In genomic region chr2:22355816-22356433, GRCh38 we compare ENCODE assay signal across 8 cellular contexts.
DNase-seq lines count a peak whose midpoint lies in the region; ATAC-seq, FAIRE-seq and TF ChIP-seq lines count a peak whose summit lies in the region.

No MANE protein-coding gene starts in this region.

- no peaks in the 10 kb centered on the region for H3K9me3 ChIP-seq in A673 (ENCODE audit: low read depth, low read length, poor library complexity, severe bottlenecking)
- no peaks in the 10 kb centered on the region for H3K9me3 ChIP-seq in Peyer's patch
- H3K9me3 ChIP-seq in GM12878 (replicated peaks; ENCODE audit: control insufficient read depth, insufficient read depth, low read length) = no peaks in the 10 kb centered on the region
- H3K9me3 ChIP-seq in kidney (ENCODE audit: control insufficient read depth in 1 of 2, low read length in 2 of 2) = no peaks in the 10 kb centered on the region

- BruUV-seq in A673 (replicated peaks; lab: Mats Ljungman, UMichigan) (no TSS peak), GM12878 (replicated peaks; lab: Mats Ljungman, UMichigan) (no TSS peak)

- no peaks in the 10 kb centered on the region for H3K79me2 ChIP-seq in GM12878 (ENCODE audit: control insufficient read depth, insufficient read depth, low read length)

- H3K4me3 ChIP-seq in A673 (ENCODE audit: low read depth, low read length, poor library complexity, severe bottlenecking) (no peak overlapping the region), GM12864 (ENCODE audit: low read depth, low read length) (no peak overlapping the region), Peyer's patch (no peak overlapping the region), GM12878 (no peak overlapping the region), kidney (ENCODE audit: low read length in 2 of 2) (no peak overlapping the region)

- 9% methylated on average over 4 of the region's 4 CpGs for WGBS in GM12878 (ENCODE audit: insufficient coverage, insufficient replicate concordance, low lambda C conversion rate, missing lambda C conversion rate)

- POLR2A ChIA-PET in A673 (lab: Charles Lee; ENCODE audit: low non-redundant PET) = no interaction called here
- POLR2A ChIA-PET in GM12878 (lab: Charles Lee) = interaction anchor here (0.6 kb wide), 1 partner anchor 205 kb away, joined by 3 read pairs; no protein-coding TSS in a partner anchor

- TF ChIP-seq EP300 in GM12878 (IDR thresholded peaks at IDR 0.05; ENCODE audit: borderline replicate concordance in 1 of 2, control insufficient read depth in 1 of 2, low read depth in 2 of 2, low read length in 2 of 2) = no peak

- peak; percentile 55 for TF ChIP-seq RAD21 in GM12878 (IDR thresholded peaks at IDR 0.05; ENCODE audit: insufficient read depth, low read depth, low read length)

- no peaks in the 10 kb centered on the region for H4K20me1 ChIP-seq in GM12878 (ENCODE audit: control insufficient read depth, insufficient read depth)

- no peak overlapping the region for H2AFZ ChIP-seq in GM12878 (ENCODE audit: control insufficient read depth, low read depth, low read length)

- H3K36me3 ChIP-seq in A673 (ENCODE audit: insufficient read depth, low read length, poor library complexity, severe bottlenecking) (no peaks in the 10 kb centered on the region), Peyer's patch (no peaks in the 10 kb centered on the region), GM12878 (ENCODE audit: control insufficient read depth in 2 of 2, insufficient read depth in 2 of 2, low read length in 1 of 2) (no peaks in the 10 kb centered on the region), kidney (ENCODE audit: control insufficient read depth in 1 of 2, insufficient read depth in 2 of 2, low read length in 2 of 2) (no peaks in the 10 kb centered on the region)

- no peak for FAIRE-seq in GM12878 (lab: Jason Lieb, UNC)
- FAIRE-seq in kidney (lab: Jason Lieb, UNC) = no peak

- intact Hi-C loops in A673 (cut with micrococcal nuclease; ENCODE audit: unreplicated experiment) (loop anchor here (5.0 to 10.0 kb wide), 3 partner anchors 379 to 1409 kb away; no protein-coding TSS in a partner anchor), GM12878 (cut with micrococcal nuclease; ENCODE audit: unreplicated experiment) (loop anchor here (2.0 kb wide), 1 partner anchor 381 kb away; no protein-coding TSS in a partner anchor), kidney (cut with DNase I) (no loop called here)

- no peak overlapping the region for H3K27ac ChIP-seq in A673 (ENCODE audit: low read depth, low read length, poor library complexity, severe bottlenecking)
- H3K27ac ChIP-seq in Peyer's patch = no peak overlapping the region
- no peak overlapping the region for H3K27ac ChIP-seq in GM12878 (ENCODE audit: control insufficient read depth, insufficient read depth)
- no peak overlapping the region for H3K27ac ChIP-seq in kidney (ENCODE audit: low read depth in 2 of 2, low read length in 2 of 2)

- RAD21 ChIA-PET in GM12878 (lab: Charles Lee; ENCODE audit: unreplicated experiment) = no interaction called here

- DNase-seq in A673 (ENCODE audit: low spot score) (peak; percentile 50), GM12864 (ENCODE audit: low read depth) (no peak), Peyer's patch (peak in 2 of 3 donors; percentile 21 to 67), GM12878 (ENCODE audit: low read depth, low spot score) (no peak), kidney (peak; percentile 68)
- peak; percentile 41 for DNase-seq in stimulated activated CD4-positive, alpha-beta T cell treated with anti-CD3 and anti-CD28 coated beads, Interleukin-2, amount 100 ng/mL, for 48 hours

- in situ Hi-C loops in GM12878 (cut with MboI) = no loop called here

- TF ChIP-seq CTCF in A673 (conservative IDR thresholded peaks at IDR 0.05; ENCODE audit: low read depth, low read length) (peak; percentile 95), GM12864 (IDR thresholded peaks at IDR 0.05; ENCODE audit: low read depth, low read length, missing control alignments) (peak; percentile 88), Peyer's patch (IDR thresholded peaks at IDR 0.05) (peak; percentile 22 to 72 (median 42)), GM12878 (IDR thresholded peaks at IDR 0.05 in 2 of 3, conservative IDR thresholded peaks at IDR 0.05 in 1 of 3; ENCODE audit: control insufficient read depth in 2 of 3, extremely low read depth in 1 of 3, insufficient read depth in 1 of 3, low read depth in 3 of 3, low read length in 3 of 3) (peak; percentile 77 to 87 (median 77)), kidney (IDR thresholded peaks at IDR 0.05; ENCODE audit: borderline replicate concordance, extremely low read depth, insufficient read depth) (peak; percentile 82)

- no peak for TF ChIP-seq POLR2A in Peyer's patch (IDR thresholded peaks at IDR 0.05)
- no peak for TF ChIP-seq POLR2A in GM12878 (IDR thresholded peaks at IDR 0.05; ENCODE audit: low read depth, low read length)

- H3K9ac ChIP-seq in GM12878 (ENCODE audit: control insufficient read depth, insufficient read depth, low read length) (no peak overlapping the region), kidney (ENCODE audit: low read length in 2 of 2) (no peak overlapping the region)

- SMC1A ChIA-PET in GM12878 (lab: Charles Lee; ENCODE audit: uncharacterized antibody, unreplicated experiment) = interaction anchor here (0.5 to 1.4 kb wide), 5 partner anchors 9 to 396 kb away, joined by 3 to 4 read pairs (median 3); no protein-coding TSS in a partner anchor

- CTCF ChIA-PET in A673 (lab: Charles Lee) (no interaction called here), GM12878 (lab: Yijun Ruan, JAX) (interaction anchor here (0.6 to 3.4 kb wide), 18 partner anchors 9 to 934 kb away, joined by 3 to 16 read pairs (median 3); no protein-coding TSS in a partner anchor)

- H3K27me3 ChIP-seq in A673 (replicated peaks; ENCODE audit: insufficient read depth, low read depth, low read length, poor library complexity) = peaks cover 20% of the 10 kb centered on the region
- H3K27me3 ChIP-seq in Peyer's patch = no peaks in the 10 kb centered on the region
- H3K27me3 ChIP-seq in GM12878 (replicated peaks in 1 of 2; ENCODE audit: control insufficient read depth in 2 of 2, insufficient read depth in 2 of 2, low read length in 1 of 2) = no peaks in the 10 kb centered on the region; a peak in 1 of 4 replicates

- ATAC-seq in HG02870 (IDR thresholded peaks at IDR 0.05; ENCODE audit: unreplicated experiment) (peak; percentile 68), GM12878 (peak; percentile 77), HG03439 (IDR thresholded peaks at IDR 0.05; ENCODE audit: unreplicated experiment) (no peak)

- H3K4me2 ChIP-seq in GM12878 (ENCODE audit: control insufficient read depth, insufficient read depth) = no peak overlapping the region

- H3K4me1 ChIP-seq in A673 (ENCODE audit: insufficient read depth, low read length, poor library complexity, severe bottlenecking) (no peaks in the 10 kb centered on the region), Peyer's patch (no peaks in the 10 kb centered on the region), GM12878 (ENCODE audit: control insufficient read depth, insufficient read depth, low read length) (no peaks in the 10 kb centered on the region), kidney (ENCODE audit: control insufficient read depth in 1 of 2, insufficient read depth in 1 of 2, low read depth in 1 of 2, low read length in 2 of 2) (no peaks in the 10 kb centered on the region)

TF ChIP-seq in GM12878, 131 proteins besides CTCF, POLR2A, EP300 and RAD21:
- TF ChIP-seq TCF12 (IDR thresholded peaks at IDR 0.05; ENCODE audit: low read depth, low read length) = 0 out of 2 replicates have a peak, but pooled peaks have one; percentile 22
- TF ChIP-seq SMC3 (IDR thresholded peaks at IDR 0.05; ENCODE audit: borderline replicate concordance, low read length) = peak; percentile 40; the same call in 1 of the 2 replicates
- no peak for TF ChIP-seq FOXK2 (IDR thresholded peaks at IDR 0.05)
- no peak for TF ChIP-seq CEBPB (IDR thresholded peaks at IDR 0.05; ENCODE audit: borderline replicate concordance in 1 of 2, low read depth in 2 of 2, low read length in 2 of 2)
- no peak for TF ChIP-seq ZNF24 (IDR thresholded peaks at IDR 0.05)
- TF ChIP-seq SMAD5 (IDR thresholded peaks at IDR 0.05; ENCODE audit: low read depth) = no peak
- TF ChIP-seq PBX3 (IDR thresholded peaks at IDR 0.05; ENCODE audit: insufficient replicate concordance, low read depth, low read length) = no peak

Comparison
In these comparisons a context has a peak if more than half of its experiments do, and no peak if none do; other contexts are left out.
1. DNase-seq: peak in A673 (single experiment), Peyer's patch (2 of 3), kidney (single experiment) and stimulated activated CD4-positive, alpha-beta T cell treated with anti-CD3 and anti-CD28 coated beads, Interleukin-2, amount 100 ng/mL, for 48 hours (2 of 2); none in GM12864 (single experiment) and GM12878 (single experiment).
2. CTCF ChIP-seq: peak in every context shown above with its lines; median percentile 95 in A673; 88 in GM12864; 82 in kidney; 77 in GM12878; 42 in Peyer's patch.